In genomic region chr10:63430999-63431356, GRCh38 we compare ENCODE assay signal across 19 cellular contexts. TPM values are rescaled to one million over a fixed set of nuclear protein-coding genes. Genes with fewer than 3 reads are reported as not detected.
DNase-seq lines count a peak whose midpoint lies in the region; ATAC-seq, FAIRE-seq and TF ChIP-seq lines count a peak whose summit lies in the region.
"Had no signal": no experiment of that assay in that cellular context is flagged by ENCODE, and none has a peak within 500 bp of the region (broad histone marks: within the 10 kb centered on the region; RNA-seq: fewer than 3 reads in every experiment).

No MANE protein-coding gene starts in this region.

- H2BK5ac ChIP-seq in trophoblast cell (ENCODE audit: low read depth, low read length, poor library complexity) = no peak overlapping the region

- H3K4me3 ChIP-seq in heart right ventricle (no peak overlapping the region), NB4 (ENCODE audit: low read depth, low read length) (no peak overlapping the region), endothelial cell of umbilical vein (replicated peaks in 1 of 3; ENCODE audit: insufficient read depth in 1 of 3, low read depth in 1 of 3, low read length in 3 of 3) (no peak overlapping the region), trophoblast cell (ENCODE audit: low read depth, low read length) (no peak overlapping the region), right lobe of liver (no peak overlapping the region)
- H3K4me3 ChIP-seq: body of pancreas, suprapubic skin, vagina had no signal

- H3K9me3 ChIP-seq in heart right ventricle (no peaks in the 10 kb centered on the region), endothelial cell of umbilical vein (replicated peaks; ENCODE audit: control insufficient read depth, insufficient read depth, low read length) (no peaks in the 10 kb centered on the region), trophoblast cell (ENCODE audit: insufficient read depth, low read depth, low read length) (peaks cover 2% of the 10 kb centered on the region), right lobe of liver (no peaks in the 10 kb centered on the region)
- H3K9me3 ChIP-seq: body of pancreas, suprapubic skin, vagina had no signal

- peak overlapping the region in 6 of 10 donors; percentile 13 to 61 (median 36) for H3K27ac ChIP-seq in heart right ventricle
- peak overlapping the region; percentile 92 for H3K27ac ChIP-seq in endothelial cell of umbilical vein (ENCODE audit: insufficient read depth, low read depth, low read length)
- H3K27ac ChIP-seq in trophoblast cell (ENCODE audit: low read depth, low read length) = no peak overlapping the region
- H3K27ac ChIP-seq in right lobe of liver = no peak overlapping the region
- H3K27ac ChIP-seq: body of pancreas, suprapubic skin, vagina had no signal

- peak overlapping the region; percentile 56 for H3K9ac ChIP-seq in endothelial cell of umbilical vein (replicated peaks; ENCODE audit: extremely low read depth, insufficient read depth, low read length)
- H3K9ac ChIP-seq in trophoblast cell (ENCODE audit: low read length) = no peak overlapping the region

- H3K4me2 ChIP-seq in endothelial cell of umbilical vein (ENCODE audit: insufficient read depth, low read length) (peak overlapping the region; percentile 72), trophoblast cell (ENCODE audit: low read length) (no peak overlapping the region)

- H3K18ac ChIP-seq in trophoblast cell (ENCODE audit: low read length) = no peak overlapping the region

- no peak overlapping the region for H4K91ac ChIP-seq in trophoblast cell (ENCODE audit: low read depth, low read length)

- intact Hi-C loops in heart right ventricle (cut with DNase I) (no loop called here), cardiac septum (cut with DNase I) (no loop called here), endothelial cell of umbilical vein (cut with micrococcal nuclease) (loop anchor here (2.0 kb wide), 4 partner anchors 16 to 282 kb away; partner anchors contain the start of gene JMJD1C), right lobe of liver (cut with DNase I) (no loop called here)

- BruUV-seq in endothelial cell of umbilical vein (replicated peaks; lab: Mats Ljungman, UMichigan) = no TSS peak

- H3K79me2 ChIP-seq in endothelial cell of umbilical vein (ENCODE audit: control insufficient read depth, insufficient read depth, low read length) = peaks cover 77% of the 10 kb centered on the region
- peaks cover 2% of the 10 kb centered on the region for H3K79me2 ChIP-seq in trophoblast cell (ENCODE audit: control insufficient read depth, insufficient read depth, low read length, poor library complexity)

- H2AFZ ChIP-seq in endothelial cell of umbilical vein (ENCODE audit: low read depth, low read length) = no peak overlapping the region
- no peak overlapping the region for H2AFZ ChIP-seq in trophoblast cell (ENCODE audit: insufficient read depth, low read length, poor library complexity)

- no peak overlapping the region for H2BK120ac ChIP-seq in trophoblast cell (ENCODE audit: insufficient read depth, low read length, poor library complexity)

- no peak for FAIRE-seq in endothelial cell of umbilical vein (lab: Jason Lieb, UNC)
- FAIRE-seq: colon had no signal

- no peak overlapping the region for H3K14ac ChIP-seq in trophoblast cell (ENCODE audit: low read length)

- no peak overlapping the region for H4K12ac ChIP-seq in trophoblast cell (ENCODE audit: low read depth, low read length)

- no peak overlapping the region for H2AK5ac ChIP-seq in trophoblast cell (ENCODE audit: low read length)

- no peak overlapping the region for H2BK12ac ChIP-seq in trophoblast cell (ENCODE audit: low read length)

- H4K20me1 ChIP-seq in endothelial cell of umbilical vein (replicated peaks; ENCODE audit: control insufficient read depth, extremely low read depth, insufficient read depth, low read length) = no peaks in the 10 kb centered on the region

- H3K27me3 ChIP-seq in heart right ventricle (no peaks in the 10 kb centered on the region), endothelial cell of umbilical vein (ENCODE audit: control insufficient read depth in 2 of 2, insufficient read depth in 2 of 2, low read length in 2 of 2) (no peaks in the 10 kb centered on the region), trophoblast cell (ENCODE audit: insufficient read depth, low read length) (no peaks in the 10 kb centered on the region), right lobe of liver (no peaks in the 10 kb centered on the region)
- H3K27me3 ChIP-seq: body of pancreas, suprapubic skin, vagina had no signal

- dilution Hi-C loops in endothelial cell of umbilical vein (cut with MboI; ENCODE audit: extremely low pct_ligation_motif_present, low sequenced_read_pairs) = no loop called here

- H4K8ac ChIP-seq in trophoblast cell (ENCODE audit: low read depth, low read length) = no peak overlapping the region

- H3K4ac ChIP-seq in trophoblast cell (ENCODE audit: low read depth, low read length) = peak overlapping the region; percentile 27

- 79 to 85% methylated on average over 1 of the region's 1 CpG for WGBS in heart right ventricle, 2 donors
- no CpG with 5 or more reads among the region's 1 CpG for WGBS in trophoblast cell (ENCODE audit: extremely low coverage, insufficient coverage, insufficient read length)
- WGBS in right lobe of liver (ENCODE audit: insufficient coverage, low coverage, low lambda C conversion rate, missing lambda C conversion rate) = 100% methylated on average over 1 of the region's 1 CpG

- CTCF ChIA-PET in endothelial cell of umbilical vein (lab: Charles Lee) = interaction anchor here (1.3 to 3.1 kb wide), 5 partner anchors 27 to 289 kb away, joined by 3 to 8 read pairs (median 4); no protein-coding TSS in a partner anchor

- no peak for TF ChIP-seq CTCF in heart right ventricle (IDR thresholded peaks at IDR 0.05)
- TF ChIP-seq CTCF in NB4 (IDR thresholded peaks at IDR 0.05; ENCODE audit: low read depth, low read length) = no peak
- TF ChIP-seq CTCF in endothelial cell of umbilical vein (IDR thresholded peaks at IDR 0.05; ENCODE audit: extremely low read depth in 1 of 2, insufficient read depth in 1 of 2, low read depth in 1 of 2, low read length in 2 of 2) = no peak
- no peak for TF ChIP-seq CTCF in right lobe of liver (IDR thresholded peaks at IDR 0.05)

- POLR2A ChIA-PET in endothelial cell of umbilical vein (lab: Charles Lee) = no interaction called here

- peaks cover 5 to 86% (median 54%) of the 10 kb centered on the region in 9 donors for H3K4me1 ChIP-seq in heart right ventricle
- H3K4me1 ChIP-seq in endothelial cell of umbilical vein (ENCODE audit: control insufficient read depth, extremely low read depth, insufficient read depth, low read length) = peaks cover 55% of the 10 kb centered on the region
- peaks cover 3 to 7% of the 10 kb centered on the region in 2 experiments for H3K4me1 ChIP-seq in trophoblast cell (ENCODE audit: control insufficient read depth in 1 of 2, insufficient read depth in 2 of 2, low read length in 2 of 2)
- peaks cover 0 to 10% (median 2%) of the 10 kb centered on the region in 4 donors for H3K4me1 ChIP-seq in right lobe of liver

- H3K79me1 ChIP-seq in trophoblast cell (ENCODE audit: low read length) = peaks cover 2% of the 10 kb centered on the region

- TF ChIP-seq POLR2A in NB4 (IDR thresholded peaks at IDR 0.05; ENCODE audit: extremely low read depth, insufficient read length) (no peak), endothelial cell of umbilical vein (IDR thresholded peaks at IDR 0.05; ENCODE audit: low read depth, low read length) (no peak), right lobe of liver (IDR thresholded peaks at IDR 0.05) (no peak)

- H3K36me3 ChIP-seq in heart right ventricle (no peaks in the 10 kb centered on the region), endothelial cell of umbilical vein (ENCODE audit: control insufficient read depth in 2 of 2, extremely low read depth in 1 of 2, insufficient read depth in 2 of 2, low read length in 2 of 2) (no peaks in the 10 kb centered on the region), trophoblast cell (ENCODE audit: control insufficient read depth in 1 of 2, insufficient read depth in 2 of 2, low read length in 2 of 2) (peaks cover 0 to 3% of the 10 kb centered on the region in 2 experiments), right lobe of liver (no peaks in the 10 kb centered on the region)
- H3K36me3 ChIP-seq: suprapubic skin, vagina had no signal

- ATAC-seq in heart right ventricle (no peak), right lobe of liver (no peak)

- no peaks in the 10 kb centered on the region for H3K9me1 ChIP-seq in endothelial cell of umbilical vein (replicated peaks; ENCODE audit: control insufficient read depth, extremely low read depth, insufficient read depth, low read length)

- H3K23ac ChIP-seq in trophoblast cell (ENCODE audit: low read length) = no peak overlapping the region

- DNase-seq in heart right ventricle (no peak), cardiac septum (ENCODE audit: low spot score) (no peak), NB4 (ENCODE audit: low read depth) (peak; percentile 20), endothelial cell of umbilical vein (ENCODE audit: low read depth, low spot score) (peak; percentile 58), trophoblast cell (no peak), right lobe of liver (no peak), superior temporal gyrus (ENCODE audit: extremely low spot score) (no peak), COLO668 (lab: John Stamatoyannopoulos, UW; ENCODE audit: unreplicated experiment) (no peak)
- DNase-seq: activated CD4-positive, alpha-beta memory T cell treated with anti-CD3 and anti-CD28 coated beads, Interleukin-2, amount 10 ng/mL, durations not matched to agents 7 days and 5 days; activated effector memory CD4-positive, alpha-beta T cell treated with anti-CD3 and anti-CD28 coated beads, Interleukin-2, amount 50 U/mL, for 16 hours; body of pancreas; NCI-H1105 treated with DMSO at 0.1 percent for 48 hours; NCI-H2081 treated with DMSO at 0.1 percent for 48 hours; NK-92 treated with Interleukin-12 subunit alpha and Interleukin-12 subunit beta, amount 100 ng/mL, for 24 hours; RPMI8226; T1000 had no signal

TF ChIP-seq in endothelial cell of umbilical vein, 7 proteins besides CTCF, POLR2A, EP300 and RAD21:
- no peak for TF ChIP-seq JUN (IDR thresholded peaks at IDR 0.05; ENCODE audit: borderline replicate concordance, insufficient read depth, insufficient read length, low read depth)

RNA-seq across cellular contexts. Expression of gene JMJD1C, which starts 34.8 kb away (rescaled TPM):
- total RNA-seq in heart right ventricle (10 to 100 TPM; 30.9 to 51.9 (median 39.2) TPM), cardiac septum (41.3 TPM), endothelial cell of umbilical vein (93.3 and 97.1 TPM in 2 replicates), right lobe of liver (10 to 100 TPM; 29.6 to 53.3 (median 38.2) TPM)
- polyA plus RNA-seq in heart right ventricle (10 to 100 TPM; 14.4 to 70.4 TPM), endothelial cell of umbilical vein (23.9 and 32.1 TPM in 2 replicates)
- polyA plus RNA-seq in endothelial cell of umbilical vein (2011; cell fraction: cytosol; rRNA removed) = 20.4 and 23.2 TPM in 2 replicates
- polyA plus RNA-seq in endothelial cell of umbilical vein (2011; cell fraction: nucleus; rRNA removed) = 175 and 198 TPM in 2 replicates
- polyA plus RNA-seq in endothelial cell of umbilical vein (2012) = 45.5 and 51.5 TPM in 2 replicates
- 237 and 240 TPM in 2 replicates for polyA minus RNA-seq in endothelial cell of umbilical vein
- 19.2 TPM for polyA minus RNA-seq in endothelial cell of umbilical vein (2011; cell fraction: cytosol; rRNA and poly(A)+ RNA removed)
- polyA minus RNA-seq in endothelial cell of umbilical vein (2011; cell fraction: nucleus; rRNA and poly(A)+ RNA removed) = 547 and 808 TPM in 2 replicates
- polyA plus RNA-seq in trophoblast cell (2013) = 35.9 and 36.9 TPM in 2 replicates

Comparison
In these comparisons a context has a peak if more than half of its experiments do, and no peak if none do; other contexts are left out.
1. DNase-seq: peak in NB4 (single experiment) and endothelial cell of umbilical vein (single experiment); none in heart right ventricle (0 of 2), cardiac septum (single experiment), trophoblast cell (0 of 2), right lobe of liver (0 of 3), superior temporal gyrus (single experiment) and COLO668 (single experiment).
2. H3K27ac ChIP-seq: peak in heart right ventricle (6 of 10) and endothelial cell of umbilical vein (single experiment); none in trophoblast cell (single experiment) and right lobe of liver (0 of 3).